ENCODE assay signal across 15 cellular contexts in the genomic region with DNA sequence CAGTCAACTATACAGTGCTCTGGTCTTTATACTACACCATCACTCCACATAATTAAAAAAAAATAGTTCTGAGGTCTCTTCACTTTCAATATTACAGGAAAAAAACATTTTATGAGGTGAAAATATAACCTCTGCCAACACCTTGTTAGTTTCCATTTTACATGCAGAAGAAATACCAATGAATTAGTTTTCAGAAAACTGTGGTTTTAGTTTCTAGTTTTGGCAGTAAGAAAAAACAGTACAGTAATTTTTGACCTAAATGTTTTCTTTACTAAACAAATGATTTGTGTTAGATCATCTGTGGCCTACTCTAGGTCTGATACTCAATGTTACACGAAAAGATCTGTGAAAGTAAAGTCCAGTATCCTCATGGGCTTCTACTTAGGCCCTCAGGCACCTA. TPM values are rescaled to one million over a fixed set of nuclear protein-coding genes. Genes with fewer than 3 reads are reported as not detected.
DNase-seq lines count a peak whose midpoint lies in the region; ATAC-seq and TF ChIP-seq lines count a peak whose summit lies in the region.
"Had no signal": no experiment of that assay in that cellular context is flagged by ENCODE, and none has a peak within 500 bp of the region (broad histone marks: within the 10 kb centered on the region; RNA-seq: fewer than 3 reads in every experiment).

No MANE protein-coding gene starts in this region.

- TF ChIP-seq EP300 in gastroesophageal sphincter (IDR thresholded peaks at IDR 0.05) = no peak

- H3K36me3 ChIP-seq in gastroesophageal sphincter = no peaks in the 10 kb centered on the region
- no peaks in the 10 kb centered on the region for H3K36me3 ChIP-seq in left ventricle myocardium inferior
- H3K36me3 ChIP-seq: Peyer's patch had no signal

- ATAC-seq in GM18519 (IDR thresholded peaks at IDR 0.05; ENCODE audit: low FRiP score, unreplicated experiment) = peak; percentile 78
- peak; percentile 89 for ATAC-seq in GM19467 (IDR thresholded peaks at IDR 0.05; ENCODE audit: unreplicated experiment)
- ATAC-seq in HG02870 (IDR thresholded peaks at IDR 0.05; ENCODE audit: unreplicated experiment) = peak; percentile 86
- peak; percentile 75 for ATAC-seq in HG03469 (IDR thresholded peaks at IDR 0.05; ENCODE audit: unreplicated experiment)
- no peak for ATAC-seq in gastroesophageal sphincter

- H3K4me3 ChIP-seq in gastroesophageal sphincter (no peak overlapping the region), left ventricle myocardium inferior (no peak overlapping the region)
- H3K4me3 ChIP-seq: Peyer's patch, smooth muscle cell had no signal

- intact Hi-C loops in left ventricle myocardium inferior (cut with micrococcal nuclease) = no loop called here

- TF ChIP-seq POLR2A in gastroesophageal sphincter (IDR thresholded peaks at IDR 0.05) = no peak

- 73 to 75% methylated on average over 1 of the region's 1 CpG for WGBS in gastroesophageal sphincter (ENCODE audit: low coverage in 1 of 2), 2 donors

- TF ChIP-seq CTCF in gastroesophageal sphincter (IDR thresholded peaks at IDR 0.05) = no peak
- TF ChIP-seq CTCF in left ventricle myocardium inferior (IDR thresholded peaks at IDR 0.05; ENCODE audit: borderline replicate concordance) = no peak

- no peaks in the 10 kb centered on the region for H3K9me3 ChIP-seq in gastroesophageal sphincter
- H3K9me3 ChIP-seq in left ventricle myocardium inferior (replicated peaks) = no peaks in the 10 kb centered on the region
- H3K9me3 ChIP-seq: Peyer's patch had no signal

- H3K4me1 ChIP-seq in gastroesophageal sphincter = no peaks in the 10 kb centered on the region
- no peaks in the 10 kb centered on the region for H3K4me1 ChIP-seq in left ventricle myocardium inferior
- H3K4me1 ChIP-seq: Peyer's patch had no signal

- H3K27ac ChIP-seq in gastroesophageal sphincter = no peak overlapping the region
- no peak overlapping the region for H3K27ac ChIP-seq in left ventricle myocardium inferior (replicated peaks)
- H3K27ac ChIP-seq: Peyer's patch had no signal

- no peaks in the 10 kb centered on the region for H3K27me3 ChIP-seq in gastroesophageal sphincter
- H3K27me3 ChIP-seq in left ventricle myocardium inferior (ENCODE audit: low read depth) = no peaks in the 10 kb centered on the region
- H3K27me3 ChIP-seq: Peyer's patch had no signal

- DNase-seq in NCI-H82 treated with DMSO at 0.1 percent for 48 hours (lab: John Stamatoyannopoulos, UW; ENCODE audit: unreplicated experiment) (no peak), left ventricle myocardium inferior (no peak), GM19238 (ENCODE audit: insufficient read length, low spot score) (no peak)
- DNase-seq: activated CD4-positive, alpha-beta T cell treated with anti-CD3 and anti-CD28 coated beads, Interleukin-2, amount 50 U/mL, for 48 hours; cortex of kidney; HFFc6; Karpas-422; Peyer's patch had no signal

RNA-seq across cellular contexts. Expression of a gene that starts 10.0 kb away (rescaled TPM):
- total RNA-seq in gastroesophageal sphincter (not detected), left ventricle myocardium inferior (not detected)
- total RNA-seq: HFFc6; smooth muscle cell; T-helper 2 cell treated with Interferon-gamma antibody and Interleukin-4, amounts not matched to agents 100 ng/mL and 5 ng/mL, for 36 hours had no signal
